Comparison of ENCODE assay signal across 15 cellular contexts in the genomic region with DNA sequence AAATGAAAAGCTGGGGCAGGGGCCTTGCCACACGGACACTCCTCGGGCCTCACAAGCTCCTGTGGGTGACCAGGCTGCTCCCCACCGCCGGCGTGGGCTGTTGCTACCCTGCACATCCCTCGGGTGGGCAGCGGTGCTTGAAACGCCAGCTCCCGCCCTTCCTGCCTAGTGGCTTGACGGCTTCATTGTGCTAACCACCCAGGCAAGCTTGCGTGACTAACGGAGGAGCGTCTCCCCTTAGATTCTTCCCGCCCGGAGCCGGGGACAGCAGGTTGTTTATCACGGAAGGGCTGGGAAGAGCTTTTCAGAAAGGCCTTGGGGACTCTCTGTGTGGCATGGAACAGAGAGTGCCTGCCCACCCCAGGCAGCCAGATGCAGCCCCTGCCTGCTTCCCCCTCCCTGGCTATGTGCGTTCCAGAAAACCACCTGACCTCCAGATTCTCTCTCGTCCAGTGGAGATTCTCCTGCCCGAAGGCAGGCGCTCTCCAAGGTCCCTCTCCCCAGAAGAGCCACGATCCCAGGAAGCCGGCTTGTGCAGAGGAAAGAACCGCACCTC.
A peak's percentile ranks its signal among the peaks of the same experiment; 100 is the strongest.
DNase-seq lines count a peak whose midpoint lies in the region; ATAC-seq and TF ChIP-seq lines count a peak whose summit lies in the region.
"Had no signal": no experiment of that assay in that cellular context is flagged by ENCODE, and none has a peak within 500 bp of the region (broad histone marks: within the 10 kb centered on the region; RNA-seq: fewer than 3 reads in every experiment).

No MANE protein-coding gene starts in this region.

- peaks cover 0 to 6% (median 0%) of the 10 kb centered on the region in 3 experiments; a peak in 4 of 7 replicates for H3K36me3 Mint-ChIP-seq in H9 (ENCODE audit: insufficient read depth in 1 of 3, low read depth in 3 of 3)
- no peaks in the 10 kb centered on the region for H3K36me3 Mint-ChIP-seq in naive thymus-derived CD8-positive, alpha-beta T cell
- H3K36me3 Mint-ChIP-seq: CD8-positive, alpha-beta T cell had no signal

- no peak for ATAC-seq in naive thymus-derived CD8-positive, alpha-beta T cell
- ATAC-seq in HG03342 (IDR thresholded peaks at IDR 0.05; ENCODE audit: unreplicated experiment) = no peak
- ATAC-seq: CD8-positive, alpha-beta T cell; left cardiac atrium had no signal

- no CpG with 5 or more reads among the region's 24 CpGs for WGBS in H9 (ENCODE audit: extremely low coverage, insufficient read length, low lambda C conversion rate)

- H3K23me2 ChIP-seq in H9 (ENCODE audit: insufficient read length, low read depth, low read length, poor library complexity, severe bottlenecking) = no peaks in the 10 kb centered on the region

- H2BK12ac ChIP-seq in H9 (ENCODE audit: insufficient read length, low read depth, low read length) = no peak overlapping the region

- no peak overlapping the region for H3K23ac ChIP-seq in H9 (ENCODE audit: insufficient read length, low read depth, low read length)

- no peak overlapping the region for H4K8ac ChIP-seq in H9 (replicated peaks; ENCODE audit: insufficient read length, low read depth, low read length)

- no peaks in the 10 kb centered on the region for H3K27me3 ChIP-seq in H9 (ENCODE audit: insufficient read depth, low read length)
- H3K27me3 ChIP-seq: ovary had no signal

- H3K79me2 ChIP-seq in H9 (ENCODE audit: insufficient read depth, low read length) = no peaks in the 10 kb centered on the region

- H2AK5ac ChIP-seq in H9 (ENCODE audit: insufficient read length, low read length) = no peak overlapping the region

- H3K14ac ChIP-seq in H9 (ENCODE audit: insufficient read depth, low read length) = no peak overlapping the region

- H3K4me2 ChIP-seq in H9 (ENCODE audit: insufficient read depth, insufficient read length, low read length) = no peak overlapping the region
- H3K4me2 ChIP-seq: PC-9 had no signal

- H3K27ac ChIP-seq in H9 (ENCODE audit: insufficient read length, low read depth, low read length) = no peak overlapping the region
- H3K27ac ChIP-seq: ovary, PC-9 had no signal

- no peaks in the 10 kb centered on the region; the same call in 1 of the 2 replicates for H3K27me3 Mint-ChIP-seq in H9 (ENCODE audit: low read depth)
- no peaks in the 10 kb centered on the region for H3K27me3 Mint-ChIP-seq in naive thymus-derived CD8-positive, alpha-beta T cell

- H4K20me1 ChIP-seq in H9 (ENCODE audit: control insufficient read depth, insufficient read depth, insufficient read length) = no peaks in the 10 kb centered on the region

- H3K4ac ChIP-seq in H9 (ENCODE audit: low read depth, low read length) = no peak overlapping the region

- no peak overlapping the region for H3K4me3 Mint-ChIP-seq in H9
- peak overlapping the region in 1 of 10 donors; percentile 58 for H3K4me3 Mint-ChIP-seq in naive thymus-derived CD8-positive, alpha-beta T cell
- H3K4me3 Mint-ChIP-seq: CD8-positive, alpha-beta T cell had no signal

- H2BK15ac ChIP-seq in H9 (ENCODE audit: low read depth, low read length) = no peak overlapping the region

- no peaks in the 10 kb centered on the region for H3K9me3 ChIP-seq in H9 (ENCODE audit: control insufficient read depth, low read depth, low read length)
- H3K9me3 ChIP-seq: ovary had no signal

- no peak overlapping the region for H4K5ac ChIP-seq in H9 (ENCODE audit: insufficient read length, low read depth, low read length)

- H3K4me1 ChIP-seq in H9 (ENCODE audit: insufficient read depth, low read length) = peaks cover 4% of the 10 kb centered on the region; the same call in 1 of the 2 replicates

- no peaks in the 10 kb centered on the region for H3K79me1 ChIP-seq in H9 (ENCODE audit: insufficient read depth, low read depth, low read length, poor library complexity, severe bottlenecking)

- H3K9me3 Mint-ChIP-seq in H9 = peaks cover 5 to 6% of the 10 kb centered on the region in 2 experiments; a peak in 2 of 5 replicates
- H3K9me3 Mint-ChIP-seq in naive thymus-derived CD8-positive, alpha-beta T cell = no peaks in the 10 kb centered on the region
- H3K9me3 Mint-ChIP-seq: CD8-positive, alpha-beta T cell had no signal

- H3K9ac ChIP-seq in H9 (ENCODE audit: extremely low read depth, insufficient read length, low read length) = no peak overlapping the region

- H2BK120ac ChIP-seq in H9 (ENCODE audit: low read depth, low read length, poor library complexity, severe bottlenecking) = no peak overlapping the region

- H2AFZ ChIP-seq in H9 (ENCODE audit: low read length) = no peak overlapping the region
- H2AFZ ChIP-seq: PC-9 had no signal

- DNase-seq in Ammon's horn (ENCODE audit: low spot score) = peak; percentile 15
- DNase-seq in H9 = peak; percentile 55
- peak; percentile 57 for DNase-seq in choroid plexus epithelial cell (ENCODE audit: low read depth)
- no peak for DNase-seq in naive thymus-derived CD8-positive, alpha-beta T cell
- DNase-seq in T1000 (lab: John Stamatoyannopoulos, UW) = no peak
- no peak for DNase-seq in NCI-H2171 (lab: John Stamatoyannopoulos, UW)
- DNase-seq in NCI-H510A treated with DMSO at 0.1 percent for 48 hours (lab: John Stamatoyannopoulos, UW) = no peak
- DNase-seq: activated T-cell treated with anti-CD3 and anti-CD28 coated beads, Interleukin-2, amount 50 U/mL, for 1 hour; CD8-positive, alpha-beta T cell; central memory CD4-positive, alpha-beta T cell; left cardiac atrium; NCI-H1092 treated with DMSO at 0.1 percent for 48 hours; ovary; PC-9 had no signal

- peaks cover 15 to 16% of the 10 kb centered on the region in 2 experiments for H3K4me1 Mint-ChIP-seq in H9
- H3K4me1 Mint-ChIP-seq in naive thymus-derived CD8-positive, alpha-beta T cell = peaks cover 35 to 83% (median 66%) of the 10 kb centered on the region in 4 donors

- TF ChIP-seq CTCF in H9 (conservative IDR thresholded peaks at IDR 0.05) (no peak), choroid plexus epithelial cell (conservative IDR thresholded peaks at IDR 0.05; ENCODE audit: low read depth, low read length) (no peak)

- H3K27ac Mint-ChIP-seq in H9 = peak overlapping the region in 1 of 3 experiments; percentile 32; a peak in 2 of 7 replicates
- peak overlapping the region in 6 of 10 donors; percentile 5 to 92 (median 54) for H3K27ac Mint-ChIP-seq in naive thymus-derived CD8-positive, alpha-beta T cell
- H3K27ac Mint-ChIP-seq: CD8-positive, alpha-beta T cell had no signal

- H3K18ac ChIP-seq in H9 (ENCODE audit: insufficient read length, low read depth, low read length) = no peak overlapping the region

- H3T11ph ChIP-seq in H9 (ENCODE audit: low read length) = no peak overlapping the region

- no peak overlapping the region for H2BK20ac ChIP-seq in H9 (ENCODE audit: low read depth, low read length, poor library complexity, severe bottlenecking)

- H4K91ac ChIP-seq in H9 (ENCODE audit: insufficient read length, low read depth, low read length) = no peak overlapping the region

- no peak overlapping the region for H2BK5ac ChIP-seq in H9 (ENCODE audit: insufficient read length, low read length)

- POLR2A ChIA-PET in naive thymus-derived CD8-positive, alpha-beta T cell (lab: Charles Lee) = no interaction called here

- H3K56ac ChIP-seq in H9 (ENCODE audit: insufficient read length, low read depth, low read length) = no peak overlapping the region

- peak overlapping the region; percentile 17 for H3K4me3 ChIP-seq in choroid plexus epithelial cell (ENCODE audit: low read depth, low read length)
- H3K4me3 ChIP-seq: ovary, PC-9 had no signal

Comparison
In these comparisons a context has a peak if more than half of its experiments do, and no peak if none do; other contexts are left out.
1. DNase-seq: peak in Ammon's horn (single experiment), H9 (single experiment) and choroid plexus epithelial cell (single experiment); none in naive thymus-derived CD8-positive, alpha-beta T cell (0 of 10), T1000 (single experiment), NCI-H2171 (single experiment) and NCI-H510A treated with DMSO at 0.1 percent for 48 hours (single experiment).